In genomic region chr3:141797819-141798405, GRCh38 we compare ENCODE assay signal across 8 cellular contexts. TPM values are rescaled to one million over a fixed set of nuclear protein-coding genes. Genes with fewer than 3 reads are reported as not detected.
DNase-seq lines count a peak whose midpoint lies in the region; ATAC-seq and TF ChIP-seq lines count a peak whose summit lies in the region.

No MANE protein-coding gene starts in this region.

- DNase-seq in activated T-cell treated with anti-CD3 and anti-CD28 coated beads, Interleukin-2, amount 50 U/mL, for 1 hour = peak; percentile 45
- no peak for DNase-seq in activated T-cell treated with anti-CD3 and anti-CD28 coated beads for 4 hours
- DNase-seq in dorsolateral prefrontal cortex = no peak
- DNase-seq in tibial nerve (ENCODE audit: low spot score in 2 of 2) = no peak
- DNase-seq in head of caudate nucleus = no peak
- no peak for DNase-seq in NCI-H1417 (lab: John Stamatoyannopoulos, UW)

- H3K9me3 ChIP-seq in mucosa of stomach (ENCODE audit: control insufficient read depth, low read length) = no peaks in the 10 kb centered on the region
- peaks cover 0 to 4% (median 0%) of the 10 kb centered on the region in 4 donors for H3K9me3 ChIP-seq in tibial nerve

- TF ChIP-seq POLR2A in tibial nerve (IDR thresholded peaks at IDR 0.05) = no peak

- intact Hi-C loops in dorsolateral prefrontal cortex (cut with DNase I) (no loop called here), head of caudate nucleus (cut with DNase I) (no loop called here)

- peak overlapping the region in 56 of 59 donors; percentile 17 to 67 (median 42) for H3K4me3 ChIP-seq in dorsolateral prefrontal cortex
- H3K4me3 ChIP-seq in mucosa of stomach (ENCODE audit: low read length) = peak overlapping the region; percentile 32
- peak overlapping the region; percentile 23 to 51 (median 41) for H3K4me3 ChIP-seq in tibial nerve

- no peak for ATAC-seq in HG03135 (IDR thresholded peaks at IDR 0.05; ENCODE audit: unreplicated experiment)

- peaks cover 18% of the 10 kb centered on the region for H3K4me1 ChIP-seq in mucosa of stomach (ENCODE audit: control insufficient read depth, insufficient read depth, low read length)
- H3K4me1 ChIP-seq in tibial nerve = peaks cover 0 to 32% (median 20%) of the 10 kb centered on the region in 4 donors

- TF ChIP-seq CTCF in dorsolateral prefrontal cortex (IDR thresholded peaks at IDR 0.05 in 54 of 56, conservative IDR thresholded peaks at IDR 0.05 in 2 of 56; ENCODE audit: low read depth in 1 of 56, partially characterized antibody in 56 of 56) (no peak), tibial nerve (IDR thresholded peaks at IDR 0.05) (no peak)

- H3K9ac ChIP-seq in mucosa of stomach (ENCODE audit: low read length) = peak overlapping the region; percentile 63

- 52 to 69% methylated on average over 9 to 10 of the region's 10 CpGs for WGBS in tibial nerve, 2 donors

- TF ChIP-seq EP300 in tibial nerve (IDR thresholded peaks at IDR 0.05) = no peak

- no peaks in the 10 kb centered on the region for H3K27me3 ChIP-seq in dorsolateral prefrontal cortex
- peaks cover 30% of the 10 kb centered on the region for H3K27me3 ChIP-seq in mucosa of stomach (ENCODE audit: control insufficient read depth, insufficient read depth, low read length)
- no peaks in the 10 kb centered on the region for H3K27me3 ChIP-seq in tibial nerve

- H3K27ac ChIP-seq in dorsolateral prefrontal cortex (peak overlapping the region in 51 of 59 donors; percentile 3 to 87 (median 67)), tibial nerve (peak overlapping the region; percentile 77 to 90 (median 86))

- H3K36me3 ChIP-seq in mucosa of stomach (ENCODE audit: control insufficient read depth, insufficient read depth, low read length) (no peaks in the 10 kb centered on the region), tibial nerve (no peaks in the 10 kb centered on the region)

RNA-seq across cellular contexts. Expression of gene GRK7, which starts 34.7 kb away (rescaled TPM):
- under 1 TPM in 31 of 120 experiments, not detected in 89; 0.14 to 0.59 (median 0.25) TPM for total RNA-seq in dorsolateral prefrontal cortex
- total RNA-seq in tibial nerve = under 1 TPM in 1 of 4 donors, not detected in 3; 0.30 TPM

RNA-seq across cellular contexts. Expression of gene RNF7, which starts 59.8 kb away (rescaled TPM):
- total RNA-seq in dorsolateral prefrontal cortex (10 to 100 TPM; 33.6 to 68.4 (median 46.7) TPM), tibial nerve (10 to 100 TPM; 65.7 to 80.2 (median 66.8) TPM)
